ENCODE assay signal across 8 cellular contexts in the genomic region with DNA sequence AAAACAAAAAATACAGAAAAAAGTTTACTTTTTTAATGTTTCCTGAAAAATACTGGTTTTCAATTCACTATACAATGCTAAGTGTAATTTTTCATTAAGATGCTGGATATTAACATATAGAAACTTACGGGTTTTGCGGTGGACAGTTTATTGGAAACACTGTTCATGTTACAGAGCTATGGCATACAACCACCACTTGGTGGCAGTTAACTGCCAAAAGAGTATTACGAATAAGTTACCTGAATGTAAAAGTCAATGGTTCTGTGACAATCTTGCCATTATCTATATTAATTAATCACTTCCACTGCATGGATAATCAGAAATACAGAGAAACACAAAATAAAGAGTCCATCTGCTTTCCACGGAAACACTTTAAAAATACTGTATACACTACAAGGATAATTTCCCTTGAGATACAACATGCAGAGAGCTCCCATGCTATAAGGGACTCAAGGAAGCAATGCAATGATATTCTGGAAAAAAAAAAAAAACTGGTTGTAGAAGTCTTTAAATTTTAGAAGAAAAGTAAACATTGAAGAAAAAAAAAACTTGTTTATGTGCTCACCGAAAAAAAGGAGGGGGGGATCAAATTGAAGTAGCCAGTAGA.
DNase-seq lines count a peak whose midpoint lies in the region; ATAC-seq and TF ChIP-seq lines count a peak whose summit lies in the region.

No MANE protein-coding gene starts in this region.

- H3K36me3 Mint-ChIP-seq in Calu3 (ENCODE audit: insufficient read depth, unreplicated experiment) = no peaks in the 10 kb centered on the region
- H3K36me3 Mint-ChIP-seq in activated CD4-positive, alpha-beta memory T cell treated with anti-CD3 and anti-CD28 coated beads, Interleukin-2, amount 10 ng/mL, durations not matched to agents 7 days and 5 days (ENCODE audit: low read depth) = no peaks in the 10 kb centered on the region

- no peaks in the 10 kb centered on the region for H3K9me3 ChIP-seq in body of pancreas
- H3K9me3 ChIP-seq in left lung = no peaks in the 10 kb centered on the region

- no peak overlapping the region for H3K4me3 ChIP-seq in body of pancreas
- no peak overlapping the region for H3K4me3 ChIP-seq in left lung

- H3K27ac ChIP-seq in body of pancreas (no peak overlapping the region), left lung (no peak overlapping the region)

- no peak for TF ChIP-seq POLR2A in body of pancreas (IDR thresholded peaks at IDR 0.05)

- H3K4me1 ChIP-seq in body of pancreas = no peaks in the 10 kb centered on the region
- no peaks in the 10 kb centered on the region for H3K4me1 ChIP-seq in left lung

- peak; percentile 89 for ATAC-seq in GM18519 (IDR thresholded peaks at IDR 0.05; ENCODE audit: low FRiP score, unreplicated experiment)
- peak; percentile 94 for ATAC-seq in HG02938 (IDR thresholded peaks at IDR 0.05; ENCODE audit: unreplicated experiment)
- peak; percentile 53 for ATAC-seq in body of pancreas
- peak; percentile 76 for ATAC-seq in left lung

- POLR2A ChIA-PET in activated CD4-positive, alpha-beta memory T cell treated with anti-CD3 and anti-CD28 coated beads, Interleukin-2, amount 10 ng/mL, durations not matched to agents 7 days and 5 days (lab: Charles Lee) = interaction anchor here (1.7 kb wide), 1 partner anchor 97 kb away, joined by 11 read pairs; a partner anchor contains a TSS

- TF ChIP-seq CTCF in Calu3 (IDR thresholded peaks at IDR 0.05; ENCODE audit: unreplicated experiment) (peak; percentile 32), body of pancreas (IDR thresholded peaks at IDR 0.05) (peak in 6 of 7 experiments; percentile 48 to 55 (median 52)), left lung (IDR thresholded peaks at IDR 0.05) (peak; percentile 63 to 65)

- H3K27me3 ChIP-seq in body of pancreas (no peaks in the 10 kb centered on the region), left lung (no peaks in the 10 kb centered on the region)

- H3K4me1 Mint-ChIP-seq in Calu3 (ENCODE audit: low read depth, unreplicated experiment) = peaks cover 8% of the 10 kb centered on the region
- peaks cover 2% of the 10 kb centered on the region for H3K4me1 Mint-ChIP-seq in activated CD4-positive, alpha-beta memory T cell treated with anti-CD3 and anti-CD28 coated beads, Interleukin-2, amount 10 ng/mL, durations not matched to agents 7 days and 5 days

- H3K27me3 Mint-ChIP-seq in Calu3 (ENCODE audit: unreplicated experiment) = no peaks in the 10 kb centered on the region
- H3K27me3 Mint-ChIP-seq in activated CD4-positive, alpha-beta memory T cell treated with anti-CD3 and anti-CD28 coated beads, Interleukin-2, amount 10 ng/mL, durations not matched to agents 7 days and 5 days = no peaks in the 10 kb centered on the region

- intact Hi-C loops in Calu3 (cut with micrococcal nuclease; ENCODE audit: unreplicated experiment) = loop anchor here (1.0 to 5.0 kb wide), 2 partner anchors 93 to 103 kb away; no protein-coding TSS in a partner anchor
- intact Hi-C loops in body of pancreas (cut with DNase I) = no loop called here
- intact Hi-C loops in left lung (cut with DNase I) = no loop called here

- no peak overlapping the region for H3K27ac Mint-ChIP-seq in Calu3 (ENCODE audit: unreplicated experiment)
- no peak overlapping the region for H3K27ac Mint-ChIP-seq in activated CD4-positive, alpha-beta memory T cell treated with anti-CD3 and anti-CD28 coated beads, Interleukin-2, amount 10 ng/mL, durations not matched to agents 7 days and 5 days

- DNase-seq in Calu3 = peak; percentile 5
- DNase-seq in NCI-H345 (lab: John Stamatoyannopoulos, UW) = peak; percentile 25
- DNase-seq in body of pancreas = peak in 2 of 4 donors; percentile 7 to 10
- DNase-seq in left lung = no peak
- DNase-seq in mucosa of gallbladder (ENCODE audit: low spot score) = no peak
- no peak for DNase-seq in activated CD4-positive, alpha-beta memory T cell treated with anti-CD3 and anti-CD28 coated beads, Interleukin-2, amount 10 ng/mL, durations not matched to agents 7 days and 5 days

- WGBS in body of pancreas, 2 donors = 21 to 26% methylated on average over 5 of the region's 5 CpGs

- H3K9me3 Mint-ChIP-seq in Calu3 (ENCODE audit: low read depth, unreplicated experiment) = no peaks in the 10 kb centered on the region
- H3K9me3 Mint-ChIP-seq in activated CD4-positive, alpha-beta memory T cell treated with anti-CD3 and anti-CD28 coated beads, Interleukin-2, amount 10 ng/mL, durations not matched to agents 7 days and 5 days = no peaks in the 10 kb centered on the region

- no peak overlapping the region for H3K4me3 Mint-ChIP-seq in Calu3 (ENCODE audit: low read depth, unreplicated experiment)
- H3K4me3 Mint-ChIP-seq in activated CD4-positive, alpha-beta memory T cell treated with anti-CD3 and anti-CD28 coated beads, Interleukin-2, amount 10 ng/mL, durations not matched to agents 7 days and 5 days = no peak overlapping the region

- H3K36me3 ChIP-seq in body of pancreas (replicated peaks in 1 of 2; ENCODE audit: insufficient read depth in 1 of 2, low read depth in 2 of 2) (no peaks in the 10 kb centered on the region), left lung (no peaks in the 10 kb centered on the region)

- CTCF ChIA-PET in Calu3 (lab: Charles Lee) = interaction anchor here (0.7 to 1.3 kb wide), 3 partner anchors 10 to 127 kb away, joined by 3 read pairs; no protein-coding TSS in a partner anchor
- CTCF ChIA-PET in activated CD4-positive, alpha-beta memory T cell treated with anti-CD3 and anti-CD28 coated beads, Interleukin-2, amount 10 ng/mL, durations not matched to agents 7 days and 5 days (lab: Charles Lee) = interaction anchor here (0.6 to 3.2 kb wide), 9 partner anchors 9 to 240 kb away, joined by 3 to 12 read pairs (median 4); a partner anchor contains a TSS

- BruUV-seq in Calu3 (replicated peaks; lab: Mats Ljungman, UMichigan) = no TSS peak

Comparison
In these comparisons a context has a peak if more than half of its experiments do, and no peak if none do; other contexts are left out.
1. DNase-seq: peak in Calu3 (single experiment) and NCI-H345 (single experiment); none in left lung (0 of 2), mucosa of gallbladder (single experiment) and activated CD4-positive, alpha-beta memory T cell treated with anti-CD3 and anti-CD28 coated beads, Interleukin-2, amount 10 ng/mL, durations not matched to agents 7 days and 5 days (single experiment).
2. Peak in every context shown above with its lines, with median percentiles within 50 percentile points of each other: CTCF ChIP-seq and ATAC-seq.